14 cellular contexts compared by ENCODE assay signal in genomic region chr1:106846656-106847055, GRCh38.
DNase-seq lines count a peak whose midpoint lies in the region; ATAC-seq, FAIRE-seq and TF ChIP-seq lines count a peak whose summit lies in the region.
"Had no signal": no experiment of that assay in that cellular context is flagged by ENCODE, and none has a peak within 500 bp of the region (broad histone marks: within the 10 kb centered on the region; RNA-seq: fewer than 3 reads in every experiment).

No MANE protein-coding gene starts in this region.

- DNase-seq in kidney (no peak), SHP77 (lab: John Stamatoyannopoulos, UW) (no peak), epidermal melanocyte (ENCODE audit: insufficient read length, low spot score) (no peak), HUDEP-2 (lab: John Stamatoyannopoulos, UW; ENCODE audit: unreplicated experiment in 76 of 76) (no peak)
- no peak for DNase-seq in activated CD8-positive, alpha-beta memory T cell treated with anti-CD3 and anti-CD28 coated beads, Interleukin-2, amount 10 ng/mL, durations not matched to agents 7 days and 5 days
- DNase-seq: cortex of kidney, GDM1, NCI-H226 had no signal

- no peaks in the 10 kb centered on the region for H3K4me1 ChIP-seq in kidney (ENCODE audit: control insufficient read depth in 1 of 2, insufficient read depth in 1 of 2, low read depth in 1 of 2, low read length in 2 of 2)
- H3K4me1 ChIP-seq: parathyroid adenoma had no signal

- peak; percentile 60 for ATAC-seq in GM19035 (IDR thresholded peaks at IDR 0.05; ENCODE audit: unreplicated experiment)
- ATAC-seq in GM21737 (IDR thresholded peaks at IDR 0.05; ENCODE audit: unreplicated experiment) = peak; percentile 97
- peak; percentile 99 for ATAC-seq in HG03097 (IDR thresholded peaks at IDR 0.05; ENCODE audit: low FRiP score, unreplicated experiment)
- ATAC-seq in activated CD8-positive, alpha-beta memory T cell treated with anti-CD3 and anti-CD28 coated beads, Interleukin-2, amount 10 ng/mL, durations not matched to agents 7 days and 5 days = no peak
- ATAC-seq: Panc1 had no signal

- H3K4me1 Mint-ChIP-seq in activated CD8-positive, alpha-beta memory T cell treated with anti-CD3 and anti-CD28 coated beads, Interleukin-2, amount 10 ng/mL, durations not matched to agents 7 days and 5 days = no peaks in the 10 kb centered on the region
- H3K4me1 Mint-ChIP-seq: CD14-positive monocyte had no signal

- no peak for TF ChIP-seq CTCF in kidney (IDR thresholded peaks at IDR 0.05; ENCODE audit: borderline replicate concordance, extremely low read depth, insufficient read depth)

- no peak overlapping the region for H3K9ac ChIP-seq in kidney (ENCODE audit: low read length in 2 of 2)
- H3K9ac ChIP-seq: parathyroid adenoma had no signal

- H3K4me3 ChIP-seq in kidney (ENCODE audit: low read length in 2 of 2) = no peak overlapping the region

- no peaks in the 10 kb centered on the region for H3K9me3 Mint-ChIP-seq in activated CD8-positive, alpha-beta memory T cell treated with anti-CD3 and anti-CD28 coated beads, Interleukin-2, amount 10 ng/mL, durations not matched to agents 7 days and 5 days (ENCODE audit: low read depth)

- intact Hi-C loops in kidney (cut with DNase I) = no loop called here

- no peaks in the 10 kb centered on the region for H3K36me3 Mint-ChIP-seq in activated CD8-positive, alpha-beta memory T cell treated with anti-CD3 and anti-CD28 coated beads, Interleukin-2, amount 10 ng/mL, durations not matched to agents 7 days and 5 days
- H3K36me3 Mint-ChIP-seq: CD14-positive monocyte had no signal

- H3K27ac ChIP-seq in kidney (ENCODE audit: low read depth in 2 of 2, low read length in 2 of 2) = peak overlapping the region in 1 of 2 donors; percentile 33
- H3K27ac ChIP-seq: parathyroid adenoma had no signal

- no peak overlapping the region for H3K27ac Mint-ChIP-seq in activated CD8-positive, alpha-beta memory T cell treated with anti-CD3 and anti-CD28 coated beads, Interleukin-2, amount 10 ng/mL, durations not matched to agents 7 days and 5 days
- H3K27ac Mint-ChIP-seq: CD14-positive monocyte had no signal

- no peaks in the 10 kb centered on the region for H3K9me3 ChIP-seq in kidney (ENCODE audit: control insufficient read depth in 1 of 2, low read length in 2 of 2)

- CTCF ChIA-PET in activated CD8-positive, alpha-beta memory T cell treated with anti-CD3 and anti-CD28 coated beads, Interleukin-2, amount 10 ng/mL, durations not matched to agents 7 days and 5 days (lab: Charles Lee) = no interaction called here

- no peak overlapping the region for H3K4me3 Mint-ChIP-seq in activated CD8-positive, alpha-beta memory T cell treated with anti-CD3 and anti-CD28 coated beads, Interleukin-2, amount 10 ng/mL, durations not matched to agents 7 days and 5 days
- H3K4me3 Mint-ChIP-seq: CD14-positive monocyte had no signal

- H3K36me3 ChIP-seq in kidney (ENCODE audit: control insufficient read depth in 1 of 2, insufficient read depth in 2 of 2, low read length in 2 of 2) = no peaks in the 10 kb centered on the region

- no peaks in the 10 kb centered on the region for H3K27me3 Mint-ChIP-seq in activated CD8-positive, alpha-beta memory T cell treated with anti-CD3 and anti-CD28 coated beads, Interleukin-2, amount 10 ng/mL, durations not matched to agents 7 days and 5 days

- peak; percentile 85 for FAIRE-seq in kidney (lab: Jason Lieb, UNC)
